Comparison of ENCODE assay signal across 23 cellular contexts in genomic region chr5:72785796-72786195, GRCh38. TPM values are rescaled to one million over a fixed set of nuclear protein-coding genes. Genes with fewer than 3 reads are reported as not detected.
DNase-seq lines count a peak whose midpoint lies in the region; ATAC-seq, FAIRE-seq and TF ChIP-seq lines count a peak whose summit lies in the region.
"Had no signal": no experiment of that assay in that cellular context is flagged by ENCODE, and none has a peak within 500 bp of the region (broad histone marks: within the 10 kb centered on the region; RNA-seq: fewer than 3 reads in every experiment).

No MANE protein-coding gene starts in this region.

- no peak for TF ChIP-seq CTCF in left lung (IDR thresholded peaks at IDR 0.05)

- H3K36me3 ChIP-seq in left lung: no peaks in the 10 kb centered on the region

- DNase-seq in DMS53 (lab: John Stamatoyannopoulos, UW) (peak; percentile 71), HTR-8/SVneo (ENCODE audit: insufficient read length, low spot score) (no peak), iPS-NIHi11 (ENCODE audit: low spot score) (peak; percentile 26), left lung (no peak), sciatic nerve (ENCODE audit: low spot score) (no peak)
- DNase-seq in stimulated activated CD8-positive, alpha-beta memory T cell treated with anti-CD3 and anti-CD28 coated beads, Interleukin-4, amount 100 ng/mL, for 48 hours: no peak
- DNase-seq: AML-193; Caco-2; CD4-positive, alpha-beta T cell; DMS153; DND-41; EL; HCEC 1CT; KG1 had no signal

- no peaks in the 10 kb centered on the region for H3K9me3 ChIP-seq in left lung
- H3K9me3 ChIP-seq: Caco-2 had no signal

- no peaks in the 10 kb centered on the region for H3K27me3 ChIP-seq in left lung

- H3K4me3 ChIP-seq in left lung: no peak overlapping the region
- H3K4me3 ChIP-seq: A549, GM12878, GM23338 had no signal

- ATAC-seq in left lung (peak; percentile 86), GM19397 (IDR thresholded peaks at IDR 0.05; ENCODE audit: unreplicated experiment) (no peak), sciatic nerve (no peak), GM19452 (IDR thresholded peaks at IDR 0.05; ENCODE audit: unreplicated experiment) (no peak)
- ATAC-seq: A549, GM12878, GM23338, HepG2 had no signal

- no peak overlapping the region for H3K27ac ChIP-seq in left lung
- H3K27ac ChIP-seq: A549, C4-2B had no signal

- intact Hi-C loops in left lung (cut with DNase I): no loop called here
- intact Hi-C loops in sciatic nerve (cut with DNase I): no loop called here

- H3K4me1 ChIP-seq in left lung: no peaks in the 10 kb centered on the region

- peak; percentile 44 for FAIRE-seq in HTR-8/SVneo (lab: Jason Lieb, UNC)
- FAIRE-seq: A549, GM12878, GM19239, H54, HepG2 had no signal

RNA-seq across cellular contexts. Expression of gene TNPO1, which starts 30.7 kb away (rescaled TPM):
- total RNA-seq in left lung (100 to 1,000 TPM in 1 of 2 donors, 10 to 100 TPM in 1; 98.5 to 112 TPM), sciatic nerve (98.3 TPM)

Comparison
In these comparisons a context has a peak if more than half of its experiments do, and no peak if none do; other contexts are left out.
1. DNase-seq: peak in DMS53 (single experiment) and iPS-NIHi11 (single experiment); none in HTR-8/SVneo (single experiment), left lung (0 of 2), sciatic nerve (single experiment) and stimulated activated CD8-positive, alpha-beta memory T cell treated with anti-CD3 and anti-CD28 coated beads, Interleukin-4, amount 100 ng/mL, for 48 hours (single experiment).